Comparison of ENCODE assay signal across 21 cellular contexts in the genomic region with DNA sequence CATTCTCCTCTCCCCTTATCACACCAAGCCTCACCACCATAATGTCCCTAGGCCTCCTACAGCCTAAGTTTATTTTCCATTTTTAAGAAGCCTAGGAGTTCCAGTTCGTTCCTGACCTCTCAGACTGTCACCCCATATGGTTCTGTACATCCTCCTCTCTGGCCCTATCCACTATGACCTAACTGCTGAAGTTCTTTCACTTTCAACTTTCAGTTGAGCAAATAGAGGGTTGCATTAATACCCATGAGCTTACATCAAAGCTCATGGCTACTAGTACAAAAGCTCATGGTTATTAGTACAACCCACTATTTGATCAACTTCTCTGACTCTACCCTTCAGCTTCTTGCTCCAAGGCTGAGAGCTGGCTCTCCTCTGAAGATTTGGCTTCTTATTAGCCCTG.
DNase-seq lines count a peak whose midpoint lies in the region; ATAC-seq, FAIRE-seq and TF ChIP-seq lines count a peak whose summit lies in the region.
"Had no signal": no experiment of that assay in that cellular context is flagged by ENCODE, and none has a peak within 500 bp of the region (broad histone marks: within the 10 kb centered on the region; RNA-seq: fewer than 3 reads in every experiment).

No MANE protein-coding gene starts in this region.

- H3K27me3 ChIP-seq in right lobe of liver (no peaks in the 10 kb centered on the region), hepatocyte (no peaks in the 10 kb centered on the region)
- H3K27me3 ChIP-seq: adrenal gland, BLaER1, heart left ventricle, SJCRH30, tibial artery had no signal

- no peaks in the 10 kb centered on the region for H3K9me2 ChIP-seq in hepatocyte (replicated peaks; ENCODE audit: insufficient read depth)

- no peak for DNase-seq in right lobe of liver
- DNase-seq in natural killer cell treated with Interleukin-12 subunit alpha and Interleukin-12 subunit beta and Interleukin-15 and Interleukin-18, amount 100 ng/mL, for 72 hours (ENCODE audit: low spot score) = no peak
- DNase-seq in hepatocyte (ENCODE audit: low spot score) = no peak
- no peak for DNase-seq in urothelium cell line (ENCODE audit: low spot score)
- no peak for DNase-seq in germinal center (ENCODE audit: low spot score)
- DNase-seq: activated effector memory CD4-positive, alpha-beta T cell treated with Interleukin-2 at 50 U/mL for 16 hours; adrenal gland; DMS153; effector CD4-positive, alpha-beta T cell; H9; heart left ventricle; SJCRH30; tibial artery had no signal

- no peak overlapping the region for H3K4me3 Mint-ChIP-seq in natural killer cell treated with Interleukin-12 subunit alpha and Interleukin-12 subunit beta and Interleukin-15 and Interleukin-18, amount 100 ng/mL, for 72 hours
- H3K4me3 Mint-ChIP-seq: H9; stimulated activated effector memory CD8-positive, alpha-beta T cell treated with anti-CD3 and anti-CD28 coated beads, Interleukin-12 subunit alpha, Interleukin-12 subunit beta, amount 100 ng/mL, for 72 hours; T-helper 2 cell treated with Interferon-gamma antibody and Interleukin-4, amounts not matched to agents 5 μg/mL and 100 μg/mL, for 36 hours had no signal

- H3K36me3 Mint-ChIP-seq in natural killer cell treated with Interleukin-12 subunit alpha and Interleukin-12 subunit beta and Interleukin-15 and Interleukin-18, amount 100 ng/mL, for 72 hours = no peaks in the 10 kb centered on the region
- H3K36me3 Mint-ChIP-seq: stimulated activated effector memory CD8-positive, alpha-beta T cell treated with anti-CD3 and anti-CD28 coated beads, Interleukin-12 subunit alpha, Interleukin-12 subunit beta, amount 100 ng/mL, for 72 hours had no signal

- TF ChIP-seq POLR2A in right lobe of liver (IDR thresholded peaks at IDR 0.05) = no peak

- ATAC-seq in GM19025 (IDR thresholded peaks at IDR 0.05; ENCODE audit: low read depth, unreplicated experiment) = peak; percentile 80
- ATAC-seq in GM21528 (IDR thresholded peaks at IDR 0.05; ENCODE audit: low FRiP score, unreplicated experiment) = peak; percentile 76
- ATAC-seq in HG03354 (IDR thresholded peaks at IDR 0.05; ENCODE audit: poor library complexity, severe bottlenecking, unreplicated experiment) = peak; percentile 68
- ATAC-seq in right lobe of liver = peak; percentile 80 to 89 (median 86)
- ATAC-seq in natural killer cell treated with Interleukin-12 subunit alpha and Interleukin-12 subunit beta and Interleukin-15 and Interleukin-18, amount 100 ng/mL, for 72 hours = no peak
- ATAC-seq: heart left ventricle had no signal

- H3K27me3 Mint-ChIP-seq in natural killer cell treated with Interleukin-12 subunit alpha and Interleukin-12 subunit beta and Interleukin-15 and Interleukin-18, amount 100 ng/mL, for 72 hours = peaks cover 0 to 10% of the 10 kb centered on the region in 2 donors

- H3K36me3 ChIP-seq in right lobe of liver (no peaks in the 10 kb centered on the region), hepatocyte (replicated peaks; ENCODE audit: insufficient read depth, low read depth) (no peaks in the 10 kb centered on the region)
- H3K36me3 ChIP-seq: adrenal gland, BLaER1, heart left ventricle, prostate gland, SJCRH30, tibial artery had no signal

- no peak overlapping the region for H3K27ac Mint-ChIP-seq in natural killer cell treated with Interleukin-12 subunit alpha and Interleukin-12 subunit beta and Interleukin-15 and Interleukin-18, amount 100 ng/mL, for 72 hours
- H3K27ac Mint-ChIP-seq: H9; stimulated activated effector memory CD8-positive, alpha-beta T cell treated with anti-CD3 and anti-CD28 coated beads, Interleukin-12 subunit alpha, Interleukin-12 subunit beta, amount 100 ng/mL, for 72 hours; T-helper 2 cell treated with Interferon-gamma antibody and Interleukin-4, amounts not matched to agents 5 μg/mL and 100 μg/mL, for 36 hours had no signal

- H3K4me1 ChIP-seq in right lobe of liver = peaks cover 0 to 29% (median 9%) of the 10 kb centered on the region in 4 donors
- H3K4me1 ChIP-seq in hepatocyte (ENCODE audit: insufficient read depth) = no peaks in the 10 kb centered on the region
- H3K4me1 ChIP-seq: adrenal gland, BLaER1, heart left ventricle, prostate gland, SJCRH30, tibial artery had no signal

- FAIRE-seq in urothelium cell line (lab: Jason Lieb, UNC) = no peak
- FAIRE-seq: keratinocyte had no signal

- no peaks in the 10 kb centered on the region for H3K79me2 ChIP-seq in hepatocyte

- H4K20me1 ChIP-seq in hepatocyte (ENCODE audit: insufficient read depth, poor library complexity, severe bottlenecking) = no peaks in the 10 kb centered on the region
- H4K20me1 ChIP-seq: BLaER1 had no signal

- no peak for TF ChIP-seq CTCF in right lobe of liver (IDR thresholded peaks at IDR 0.05)
- TF ChIP-seq CTCF in hepatocyte (IDR thresholded peaks at IDR 0.05; ENCODE audit: poor library complexity) = no peak

- H3K27ac ChIP-seq in right lobe of liver (peak overlapping the region in 1 of 3 donors; percentile 8), hepatocyte (no peak overlapping the region)
- H3K27ac ChIP-seq: adrenal gland, BLaER1, heart left ventricle, prostate gland, SJCRH30, tibial artery had no signal

- H3K4me2 ChIP-seq in hepatocyte = no peak overlapping the region
- H3K4me2 ChIP-seq: BLaER1 had no signal

- H3K4me3 ChIP-seq in right lobe of liver = no peak overlapping the region
- no peak overlapping the region for H3K4me3 ChIP-seq in hepatocyte
- H3K4me3 ChIP-seq: adrenal gland, BLaER1, heart left ventricle, prostate gland, SJCRH30, tibial artery had no signal

- no peaks in the 10 kb centered on the region for H3K4me1 Mint-ChIP-seq in natural killer cell treated with Interleukin-12 subunit alpha and Interleukin-12 subunit beta and Interleukin-15 and Interleukin-18, amount 100 ng/mL, for 72 hours (ENCODE audit: low read depth in 2 of 2)
- H3K4me1 Mint-ChIP-seq: stimulated activated effector memory CD8-positive, alpha-beta T cell treated with anti-CD3 and anti-CD28 coated beads, Interleukin-12 subunit alpha, Interleukin-12 subunit beta, amount 100 ng/mL, for 72 hours had no signal

- no peak overlapping the region for H2AFZ ChIP-seq in hepatocyte

- H3K9me3 ChIP-seq in right lobe of liver = no peaks in the 10 kb centered on the region
- no peaks in the 10 kb centered on the region for H3K9me3 ChIP-seq in hepatocyte (ENCODE audit: low read depth)
- H3K9me3 ChIP-seq: adrenal gland, BLaER1, heart left ventricle, prostate gland, SJCRH30, tibial artery had no signal

- intact Hi-C loops in right lobe of liver (cut with DNase I) = no loop called here

- 0% methylated on average over 1 of the region's 1 CpG for WGBS in right lobe of liver (ENCODE audit: insufficient coverage, low coverage, low lambda C conversion rate, missing lambda C conversion rate)
- 86% methylated on average over 1 of the region's 1 CpG for WGBS in hepatocyte (ENCODE audit: low lambda C conversion rate, missing lambda C conversion rate)

- peaks cover 4% of the 10 kb centered on the region for H3K9me3 Mint-ChIP-seq in natural killer cell treated with Interleukin-12 subunit alpha and Interleukin-12 subunit beta and Interleukin-15 and Interleukin-18, amount 100 ng/mL, for 72 hours
- H3K9me3 Mint-ChIP-seq: H9; stimulated activated effector memory CD8-positive, alpha-beta T cell treated with anti-CD3 and anti-CD28 coated beads, Interleukin-12 subunit alpha, Interleukin-12 subunit beta, amount 100 ng/mL, for 72 hours; T-helper 2 cell treated with Interferon-gamma antibody and Interleukin-4, amounts not matched to agents 5 μg/mL and 100 μg/mL, for 36 hours had no signal

Comparison
In these comparisons a context has a peak if more than half of its experiments do, and no peak if none do; other contexts are left out.
1. ATAC-seq: peak in GM19025 (single experiment), GM21528 (single experiment), HG03354 (single experiment) and right lobe of liver (4 of 4); none in natural killer cell treated with Interleukin-12 subunit alpha and Interleukin-12 subunit beta and Interleukin-15 and Interleukin-18, amount 100 ng/mL, for 72 hours (0 of 2).